ENCODE assay signal across 1 cellular context in the genomic region with DNA sequence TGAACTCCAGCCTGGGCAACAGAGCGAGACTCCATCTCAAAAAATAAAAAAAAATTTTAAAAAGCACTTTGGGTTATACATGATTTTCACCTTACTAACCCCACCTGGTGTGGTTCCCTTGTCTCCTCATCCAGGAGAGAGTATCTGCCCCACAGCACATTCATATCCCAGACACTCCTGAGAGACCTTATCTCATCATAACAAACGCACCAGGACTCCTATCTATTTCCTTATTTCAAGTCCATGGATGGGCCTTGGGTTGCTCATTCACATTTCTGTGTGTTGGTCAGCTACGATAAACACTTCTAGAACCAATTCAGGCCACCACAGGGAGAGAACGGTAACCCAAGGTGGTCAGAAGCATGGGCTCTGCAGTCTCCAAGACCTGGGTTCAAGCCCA.
A peak's percentile ranks its signal among the peaks of the same experiment; 100 is the strongest.
TF ChIP-seq lines count a peak whose summit lies in the region.

No MANE protein-coding gene starts in this region.

TF ChIP-seq in K562, 482 proteins besides CTCF, POLR2A, EP300 and RAD21 (continued from another document and continues in another):
- TF ChIP-seq, protein P1, sequence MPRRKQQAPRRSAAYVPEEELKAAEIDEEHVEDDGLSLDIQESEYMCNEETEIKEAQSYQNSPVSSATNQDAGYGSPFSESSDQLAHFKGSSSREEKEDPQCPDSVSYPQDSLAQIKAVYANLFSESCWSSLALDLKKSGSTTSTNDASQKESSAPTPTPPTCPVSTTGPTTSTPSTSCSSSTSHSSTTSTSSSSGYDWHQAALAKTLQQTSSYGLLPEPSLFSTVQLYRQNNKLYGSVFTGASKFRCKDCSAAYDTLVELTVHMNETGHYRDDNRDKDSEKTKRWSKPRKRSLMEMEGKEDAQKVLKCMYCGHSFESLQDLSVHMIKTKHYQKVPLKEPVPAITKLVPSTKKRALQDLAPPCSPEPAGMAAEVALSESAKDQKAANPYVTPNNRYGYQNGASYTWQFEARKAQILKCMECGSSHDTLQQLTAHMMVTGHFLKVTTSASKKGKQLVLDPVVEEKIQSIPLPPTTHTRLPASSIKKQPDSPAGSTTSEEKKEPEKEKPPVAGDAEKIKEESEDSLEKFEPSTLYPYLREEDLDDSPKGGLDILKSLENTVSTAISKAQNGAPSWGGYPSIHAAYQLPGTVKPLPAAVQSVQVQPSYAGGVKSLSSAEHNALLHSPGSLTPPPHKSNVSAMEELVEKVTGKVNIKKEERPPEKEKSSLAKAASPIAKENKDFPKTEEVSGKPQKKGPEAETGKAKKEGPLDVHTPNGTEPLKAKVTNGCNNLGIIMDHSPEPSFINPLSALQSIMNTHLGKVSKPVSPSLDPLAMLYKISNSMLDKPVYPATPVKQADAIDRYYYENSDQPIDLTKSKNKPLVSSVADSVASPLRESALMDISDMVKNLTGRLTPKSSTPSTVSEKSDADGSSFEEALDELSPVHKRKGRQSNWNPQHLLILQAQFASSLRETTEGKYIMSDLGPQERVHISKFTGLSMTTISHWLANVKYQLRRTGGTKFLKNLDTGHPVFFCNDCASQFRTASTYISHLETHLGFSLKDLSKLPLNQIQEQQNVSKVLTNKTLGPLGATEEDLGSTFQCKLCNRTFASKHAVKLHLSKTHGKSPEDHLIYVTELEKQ (CRISPR knock-in tag; IDR thresholded peaks at IDR 0.05): no peak
- no peak for TF ChIP-seq SMAD2 (IDR thresholded peaks at IDR 0.05; ENCODE audit: low read depth, low read length)
- TF ChIP-seq FOXP1 (CRISPR knock-in tag; IDR thresholded peaks at IDR 0.05): no peak
- TF ChIP-seq, protein P2, sequence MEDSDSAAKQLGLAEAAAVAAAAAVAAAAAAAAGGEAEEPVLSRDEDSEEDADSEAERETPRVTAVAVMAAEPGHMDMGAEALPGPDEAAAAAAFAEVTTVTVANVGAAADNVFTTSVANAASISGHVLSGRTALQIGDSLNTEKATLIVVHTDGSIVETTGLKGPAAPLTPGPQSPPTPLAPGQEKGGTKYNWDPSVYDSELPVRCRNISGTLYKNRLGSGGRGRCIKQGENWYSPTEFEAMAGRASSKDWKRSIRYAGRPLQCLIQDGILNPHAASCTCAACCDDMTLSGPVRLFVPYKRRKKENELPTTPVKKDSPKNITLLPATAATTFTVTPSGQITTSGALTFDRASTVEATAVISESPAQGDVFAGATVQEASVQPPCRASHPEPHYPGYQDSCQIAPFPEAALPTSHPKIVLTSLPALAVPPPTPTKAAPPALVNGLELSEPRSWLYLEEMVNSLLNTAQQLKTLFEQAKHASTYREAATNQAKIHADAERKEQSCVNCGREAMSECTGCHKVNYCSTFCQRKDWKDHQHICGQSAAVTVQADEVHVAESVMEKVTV (CRISPR knock-in tag; IDR thresholded peaks at IDR 0.05): no peak
- TF ChIP-seq STAG1 (CRISPR knock-in tag; IDR thresholded peaks at IDR 0.05; ENCODE audit: borderline replicate concordance): no peak
- TF ChIP-seq NCOA6 (IDR thresholded peaks at IDR 0.05): no peak
- no peak for TF ChIP-seq YY1 (IDR thresholded peaks at IDR 0.05; ENCODE audit: borderline replicate concordance in 1 of 3, control insufficient read depth in 1 of 3, extremely low read depth in 1 of 3, insufficient read depth in 3 of 3, insufficient read length in 1 of 3, insufficient replicate concordance in 2 of 3, low read depth in 1 of 3, low read length in 2 of 3)
- TF ChIP-seq ZNF212 (CRISPR knock-in tag; IDR thresholded peaks at IDR 0.05): no peak
- TF ChIP-seq ZNF217 (CRISPR knock-in tag; IDR thresholded peaks at IDR 0.05): no peak
- TF ChIP-seq TRIM24 (IDR thresholded peaks at IDR 0.05): peak; percentile 14 to 42; a peak in 1 of 4 replicates
- no peak for TF ChIP-seq XRCC4 (IDR thresholded peaks at IDR 0.05; ENCODE audit: extremely low read depth, insufficient read depth, insufficient read length)
- TF ChIP-seq STAT5B (CRISPR knock-in tag; IDR thresholded peaks at IDR 0.05): no peak
- TF ChIP-seq ZNF79 (CRISPR knock-in tag; IDR thresholded peaks at IDR 0.05; ENCODE audit: low read depth): no peak
- TF ChIP-seq, protein P3, sequence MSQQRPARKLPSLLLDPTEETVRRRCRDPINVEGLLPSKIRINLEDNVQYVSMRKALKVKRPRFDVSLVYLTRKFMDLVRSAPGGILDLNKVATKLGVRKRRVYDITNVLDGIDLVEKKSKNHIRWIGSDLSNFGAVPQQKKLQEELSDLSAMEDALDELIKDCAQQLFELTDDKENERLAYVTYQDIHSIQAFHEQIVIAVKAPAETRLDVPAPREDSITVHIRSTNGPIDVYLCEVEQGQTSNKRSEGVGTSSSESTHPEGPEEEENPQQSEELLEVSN (IDR thresholded peaks at IDR 0.05; ENCODE audit: borderline replicate concordance in 1 of 2, extremely low read depth in 1 of 2, insufficient read depth in 1 of 2, insufficient read length in 1 of 2, low read depth in 1 of 2, low read length in 1 of 2, poor library complexity in 1 of 2, severe bottlenecking in 1 of 2): no peak
- TF ChIP-seq HDAC2 (IDR thresholded peaks at IDR 0.05): no peak
- no peak for TF ChIP-seq KDM5B (IDR thresholded peaks at IDR 0.05; ENCODE audit: insufficient replicate concordance, low read depth, low read length)
- TF ChIP-seq XRCC3 (IDR thresholded peaks at IDR 0.05): no peak
- no peak for TF ChIP-seq IRF1 (CRISPR knock-in tag; IDR thresholded peaks at IDR 0.05; ENCODE audit: borderline replicate concordance)
- TF ChIP-seq U2AF1 (optimal IDR thresholded peaks at IDR 0.05; ENCODE audit: low read depth, low read length): no peak
- TF ChIP-seq ZFPM2 (CRISPR knock-in tag; IDR thresholded peaks at IDR 0.05): no peak
- TF ChIP-seq FOXK1 (CRISPR knock-in tag; IDR thresholded peaks at IDR 0.05; ENCODE audit: borderline replicate concordance): no peak
- peak; percentile 79 for TF ChIP-seq TEAD4 (IDR thresholded peaks at IDR 0.05; ENCODE audit: low read length)
- no peak for TF ChIP-seq TEAD4 (CRISPR knock-in tag; IDR thresholded peaks at IDR 0.05; ENCODE audit: borderline replicate concordance)
- TF ChIP-seq PKNOX1 (IDR thresholded peaks at IDR 0.05): no peak
- TF ChIP-seq DDX20 (tag; IDR thresholded peaks at IDR 0.05; ENCODE audit: low read depth): no peak
- TF ChIP-seq WHSC1 (IDR thresholded peaks at IDR 0.05; ENCODE audit: low read length): no peak
- peak; percentile 19; the same call in 1 of the 2 replicates for TF ChIP-seq NFIC (IDR thresholded peaks at IDR 0.05)
- TF ChIP-seq MYNN (IDR thresholded peaks at IDR 0.05): no peak
- no peak for TF ChIP-seq MYNN (CRISPR knock-in tag; IDR thresholded peaks at IDR 0.05)
- no peak for TF ChIP-seq MEIS2 (IDR thresholded peaks at IDR 0.05; ENCODE audit: partially characterized antibody)
- TF ChIP-seq CBFA2T3 (IDR thresholded peaks at IDR 0.05): peak; percentile 85
- TF ChIP-seq, protein P4, sequence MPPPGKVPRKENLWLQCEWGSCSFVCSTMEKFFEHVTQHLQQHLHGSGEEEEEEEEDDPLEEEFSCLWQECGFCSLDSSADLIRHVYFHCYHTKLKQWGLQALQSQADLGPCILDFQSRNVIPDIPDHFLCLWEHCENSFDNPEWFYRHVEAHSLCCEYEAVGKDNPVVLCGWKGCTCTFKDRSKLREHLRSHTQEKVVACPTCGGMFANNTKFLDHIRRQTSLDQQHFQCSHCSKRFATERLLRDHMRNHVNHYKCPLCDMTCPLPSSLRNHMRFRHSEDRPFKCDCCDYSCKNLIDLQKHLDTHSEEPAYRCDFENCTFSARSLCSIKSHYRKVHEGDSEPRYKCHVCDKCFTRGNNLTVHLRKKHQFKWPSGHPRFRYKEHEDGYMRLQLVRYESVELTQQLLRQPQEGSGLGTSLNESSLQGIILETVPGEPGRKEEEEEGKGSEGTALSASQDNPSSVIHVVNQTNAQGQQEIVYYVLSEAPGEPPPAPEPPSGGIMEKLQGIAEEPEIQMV (tag; conservative IDR thresholded peaks at IDR 0.05; ENCODE audit: low read depth): no peak
- no peak for TF ChIP-seq MECOM (CRISPR knock-in tag; IDR thresholded peaks at IDR 0.05)
- TF ChIP-seq HCFC1 (IDR thresholded peaks at IDR 0.05; ENCODE audit: low read depth, low read length): no peak
- TF ChIP-seq CHAMP1 (IDR thresholded peaks at IDR 0.05): no peak
- no peak for TF ChIP-seq MLLT1 (IDR thresholded peaks at IDR 0.05)
- TF ChIP-seq, protein P5, sequence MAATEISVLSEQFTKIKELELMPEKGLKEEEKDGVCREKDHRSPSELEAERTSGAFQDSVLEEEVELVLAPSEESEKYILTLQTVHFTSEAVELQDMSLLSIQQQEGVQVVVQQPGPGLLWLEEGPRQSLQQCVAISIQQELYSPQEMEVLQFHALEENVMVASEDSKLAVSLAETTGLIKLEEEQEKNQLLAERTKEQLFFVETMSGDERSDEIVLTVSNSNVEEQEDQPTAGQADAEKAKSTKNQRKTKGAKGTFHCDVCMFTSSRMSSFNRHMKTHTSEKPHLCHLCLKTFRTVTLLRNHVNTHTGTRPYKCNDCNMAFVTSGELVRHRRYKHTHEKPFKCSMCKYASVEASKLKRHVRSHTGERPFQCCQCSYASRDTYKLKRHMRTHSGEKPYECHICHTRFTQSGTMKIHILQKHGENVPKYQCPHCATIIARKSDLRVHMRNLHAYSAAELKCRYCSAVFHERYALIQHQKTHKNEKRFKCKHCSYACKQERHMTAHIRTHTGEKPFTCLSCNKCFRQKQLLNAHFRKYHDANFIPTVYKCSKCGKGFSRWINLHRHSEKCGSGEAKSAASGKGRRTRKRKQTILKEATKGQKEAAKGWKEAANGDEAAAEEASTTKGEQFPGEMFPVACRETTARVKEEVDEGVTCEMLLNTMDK (IDR thresholded peaks at IDR 0.05; ENCODE audit: borderline replicate concordance, insufficient read depth, low read depth, low read length, poor library complexity, severe bottlenecking): no peak
- TF ChIP-seq, protein P6, sequence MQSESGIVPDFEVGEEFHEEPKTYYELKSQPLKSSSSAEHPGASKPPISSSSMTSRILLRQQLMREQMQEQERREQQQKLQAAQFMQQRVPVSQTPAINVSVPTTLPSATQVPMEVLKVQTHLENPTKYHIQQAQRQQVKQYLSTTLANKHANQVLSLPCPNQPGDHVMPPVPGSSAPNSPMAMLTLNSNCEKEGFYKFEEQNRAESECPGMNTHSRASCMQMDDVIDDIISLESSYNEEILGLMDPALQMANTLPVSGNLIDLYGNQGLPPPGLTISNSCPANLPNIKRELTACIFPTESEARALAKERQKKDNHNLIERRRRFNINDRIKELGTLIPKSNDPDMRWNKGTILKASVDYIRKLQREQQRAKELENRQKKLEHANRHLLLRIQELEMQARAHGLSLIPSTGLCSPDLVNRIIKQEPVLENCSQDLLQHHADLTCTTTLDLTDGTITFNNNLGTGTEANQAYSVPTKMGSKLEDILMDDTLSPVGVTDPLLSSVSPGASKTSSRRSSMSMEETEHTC (IDR thresholded peaks at IDR 0.05): no peak
- TF ChIP-seq, protein P7, sequence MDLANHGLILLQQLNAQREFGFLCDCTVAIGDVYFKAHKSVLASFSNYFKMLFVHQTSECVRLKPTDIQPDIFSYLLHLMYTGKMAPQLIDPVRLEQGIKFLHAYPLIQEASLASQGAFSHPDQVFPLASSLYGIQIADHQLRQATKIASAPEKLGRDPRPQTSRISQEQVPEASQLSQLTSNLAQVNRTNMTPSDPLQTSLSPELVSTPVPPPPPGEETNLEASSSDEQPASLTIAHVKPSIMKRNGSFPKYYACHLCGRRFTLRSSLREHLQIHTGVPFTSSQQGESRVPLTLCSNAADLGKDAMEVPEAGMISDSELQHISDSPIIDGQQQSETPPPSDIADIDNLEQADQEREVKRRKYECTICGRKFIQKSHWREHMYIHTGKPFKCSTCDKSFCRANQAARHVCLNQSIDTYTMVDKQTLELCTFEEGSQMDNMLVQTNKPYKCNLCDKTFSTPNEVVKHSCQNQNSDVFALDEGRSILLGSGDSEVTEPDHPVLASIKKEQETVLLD (IDR thresholded peaks at IDR 0.05): no peak
